9 cellular contexts compared by ENCODE assay signal in the genomic region with DNA sequence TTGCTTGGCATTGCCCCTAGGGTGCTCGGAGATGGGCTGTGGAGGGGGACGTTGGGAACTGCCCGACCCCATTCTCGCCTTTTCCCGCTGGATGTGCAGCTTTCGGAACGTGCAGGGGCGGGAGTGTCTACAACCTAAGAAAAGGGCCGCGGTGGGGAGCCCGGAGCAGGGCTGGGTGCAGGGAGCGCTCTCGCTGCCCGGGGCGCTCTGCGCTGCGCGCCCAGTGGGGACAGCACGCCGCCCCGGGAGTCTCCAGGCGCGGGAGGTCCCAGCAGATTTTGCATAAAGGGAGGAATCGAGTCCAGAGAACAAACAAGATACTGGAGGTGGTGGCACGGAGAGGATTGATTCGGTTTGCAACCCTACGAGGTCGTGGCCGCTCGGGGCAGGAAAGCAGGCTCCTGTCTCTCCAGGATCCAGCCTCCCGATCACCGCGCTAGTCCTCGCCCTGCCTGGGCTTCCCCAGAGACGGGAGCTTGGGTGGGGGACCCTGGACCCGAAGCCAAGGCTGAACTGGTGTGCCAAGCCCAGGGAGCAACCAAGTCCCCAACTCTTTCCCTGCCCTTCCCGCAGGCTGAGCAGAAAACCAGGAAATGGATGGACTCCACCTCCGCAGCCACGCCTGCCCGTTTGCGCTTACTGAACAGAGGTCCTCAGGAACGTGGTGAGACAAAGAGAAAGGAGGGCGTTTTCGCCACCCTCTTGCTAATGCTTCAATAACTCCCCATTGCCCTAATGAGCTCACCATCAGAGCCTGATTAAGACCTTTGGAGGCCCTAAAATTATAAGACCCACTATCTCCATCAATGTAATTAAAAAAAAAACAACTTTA. TPM values are rescaled to one million over a fixed set of nuclear protein-coding genes. Genes with fewer than 3 reads are reported as not detected.
A peak's percentile ranks its signal among the peaks of the same experiment; 100 is the strongest.
DNase-seq lines count a peak whose midpoint lies in the region; ATAC-seq and TF ChIP-seq lines count a peak whose summit lies in the region.
"Had no signal": no experiment of that assay in that cellular context is flagged by ENCODE, and none has a peak within 500 bp of the region (broad histone marks: within the 10 kb centered on the region; RNA-seq: fewer than 3 reads in every experiment).

No MANE protein-coding gene starts in this region.

- H3K36me3 ChIP-seq in CD4-positive, CD25-positive, alpha-beta regulatory T cell (ENCODE audit: control insufficient read depth, insufficient read depth, low read length): no peaks in the 10 kb centered on the region
- no peaks in the 10 kb centered on the region for H3K36me3 ChIP-seq in fibroblast of lung (ENCODE audit: control insufficient read depth, insufficient read depth, low read length)

- H3K9me3 Mint-ChIP-seq in CD4-positive, CD25-positive, alpha-beta regulatory T cell: peaks cover 0 to 4% (median 0%) of the 10 kb centered on the region in 7 donors
- peaks cover 33% of the 10 kb centered on the region for H3K9me3 Mint-ChIP-seq in nephron progenitor cell

- no peak overlapping the region for H3K27ac Mint-ChIP-seq in CD4-positive, CD25-positive, alpha-beta regulatory T cell
- H3K27ac Mint-ChIP-seq in nephron progenitor cell: no peak overlapping the region

- peak overlapping the region; percentile 51 for H3K4me3 ChIP-seq in CD4-positive, CD25-positive, alpha-beta regulatory T cell (ENCODE audit: low read depth, low read length)
- H3K4me3 ChIP-seq in fibroblast of lung (replicated peaks in 1 of 4; ENCODE audit: control extremely low read depth in 1 of 4, insufficient read depth in 1 of 4, low read depth in 3 of 4, low read length in 4 of 4): peak overlapping the region; percentile 56 to 76 (median 72)

- peaks cover 4 to 18% (median 8%) of the 10 kb centered on the region in 4 donors for H3K4me1 Mint-ChIP-seq in CD4-positive, CD25-positive, alpha-beta regulatory T cell
- peaks cover 16% of the 10 kb centered on the region for H3K4me1 Mint-ChIP-seq in nephron progenitor cell

- H3K27me3 Mint-ChIP-seq in CD4-positive, CD25-positive, alpha-beta regulatory T cell: peaks cover 22% of the 10 kb centered on the region
- peaks cover 35% of the 10 kb centered on the region for H3K27me3 Mint-ChIP-seq in nephron progenitor cell (ENCODE audit: low read depth, poor library complexity)

- H3K4me1 ChIP-seq in CD4-positive, CD25-positive, alpha-beta regulatory T cell (ENCODE audit: control insufficient read depth, insufficient read depth, low read length, poor library complexity, severe bottlenecking): peaks cover 13% of the 10 kb centered on the region
- no peaks in the 10 kb centered on the region for H3K4me1 ChIP-seq in fibroblast of lung (ENCODE audit: control insufficient read depth, extremely low read depth, insufficient read depth, low read length)

- H3K79me2 ChIP-seq in fibroblast of lung (ENCODE audit: control insufficient read depth, insufficient read depth, low read length): no peaks in the 10 kb centered on the region

- TF ChIP-seq CTCF in fibroblast of lung (conservative IDR thresholded peaks at IDR 0.05 in 1 of 2, IDR thresholded peaks at IDR 0.05 in 1 of 2; ENCODE audit: low read depth in 1 of 2, low read length in 2 of 2): no peak
- TF ChIP-seq CTCF in nephron progenitor cell (IDR thresholded peaks at IDR 0.05): no peak

- H2AFZ ChIP-seq in fibroblast of lung (ENCODE audit: low read length): peak overlapping the region; percentile 96

- peak overlapping the region; percentile 10 to 86 (median 64) for H3K4me3 Mint-ChIP-seq in CD4-positive, CD25-positive, alpha-beta regulatory T cell
- H3K4me3 Mint-ChIP-seq in nephron progenitor cell: peak overlapping the region; percentile 81

- peaks cover 4% of the 10 kb centered on the region for H3K27me3 ChIP-seq in CD4-positive, CD25-positive, alpha-beta regulatory T cell (ENCODE audit: control insufficient read depth, insufficient read depth, low read length)
- no peaks in the 10 kb centered on the region for H3K27me3 ChIP-seq in fibroblast of lung (ENCODE audit: control insufficient read depth, insufficient read depth, low read length)

- ATAC-seq in CD4-positive, CD25-positive, alpha-beta regulatory T cell (ENCODE audit: low read depth in 2 of 2): peak in 1 of 2 donors; percentile 31
- ATAC-seq in GM18511 (IDR thresholded peaks at IDR 0.05; ENCODE audit: unreplicated experiment) (no peak), GM18870 (IDR thresholded peaks at IDR 0.05; ENCODE audit: unreplicated experiment) (no peak)

- peak overlapping the region; percentile 38 for H3K9ac ChIP-seq in fibroblast of lung (ENCODE audit: insufficient read depth, low read length)

- peak overlapping the region; percentile 90 for H3K4me2 ChIP-seq in fibroblast of lung (ENCODE audit: extremely low read depth, insufficient read depth, low read length)

- peaks cover 4% of the 10 kb centered on the region for H3K36me3 Mint-ChIP-seq in CD4-positive, CD25-positive, alpha-beta regulatory T cell
- no peaks in the 10 kb centered on the region for H3K36me3 Mint-ChIP-seq in nephron progenitor cell (ENCODE audit: low read depth)

- H4K20me1 ChIP-seq in fibroblast of lung (ENCODE audit: control insufficient read depth, extremely low read depth, insufficient read depth, low read length): no peaks in the 10 kb centered on the region

- no peaks in the 10 kb centered on the region for H3K9me3 ChIP-seq in CD4-positive, CD25-positive, alpha-beta regulatory T cell (ENCODE audit: control insufficient read depth in 2 of 2, low read length in 2 of 2)
- no peaks in the 10 kb centered on the region for H3K9me3 ChIP-seq in fibroblast of lung (ENCODE audit: control insufficient read depth, insufficient read depth, low read depth, low read length)

- no peak for DNase-seq in CD4-positive, CD25-positive, alpha-beta regulatory T cell
- peak; percentile 58 for DNase-seq in HuH-7.5 (ENCODE audit: low spot score)
- DNase-seq in SHP77 treated with DMSO at 0.1 percent for 48 hours (lab: John Stamatoyannopoulos, UW): peak; percentile 47
- DNase-seq in fibroblast of lung (ENCODE audit: low read depth in 2 of 2): peak; percentile 65 to 75
- peak; percentile 67 for DNase-seq in nephron progenitor cell
- no peak for DNase-seq in medulla oblongata (ENCODE audit: extremely low spot score)

- no peak overlapping the region for H3K27ac ChIP-seq in CD4-positive, CD25-positive, alpha-beta regulatory T cell (ENCODE audit: insufficient read depth, low read length, poor library complexity, severe bottlenecking)
- no peak overlapping the region for H3K27ac ChIP-seq in fibroblast of lung (ENCODE audit: insufficient read depth, low read length)

RNA-seq across cellular contexts. Expression of a gene that starts 59.7 kb away (rescaled TPM):
- total RNA-seq in CD4-positive, CD25-positive, alpha-beta regulatory T cell: not detected
- polyA plus RNA-seq in CD4-positive, CD25-positive, alpha-beta regulatory T cell: not detected
- under 0.01 and 0.33 TPM in 2 replicates for total RNA-seq in fibroblast of lung
- 0.17 and 0.25 TPM in 2 replicates for polyA plus RNA-seq in fibroblast of lung
- polyA plus RNA-seq in fibroblast of lung (2012): 0.17 and 0.21 TPM in 2 replicates
- polyA minus RNA-seq in fibroblast of lung (ENCODE audit: low replicate concordance): 1.2 and 1.3 TPM in 2 replicates
- total RNA-seq: pulmonary artery endothelial cell had no signal

Comparison
In these comparisons a context has a peak if more than half of its experiments do, and no peak if none do; other contexts are left out.
1. DNase-seq: peak in HuH-7.5 (single experiment), SHP77 treated with DMSO at 0.1 percent for 48 hours (single experiment), fibroblast of lung (2 of 2) and nephron progenitor cell (single experiment); none in CD4-positive, CD25-positive, alpha-beta regulatory T cell (0 of 3) and medulla oblongata (single experiment).